In the genomic region with DNA sequence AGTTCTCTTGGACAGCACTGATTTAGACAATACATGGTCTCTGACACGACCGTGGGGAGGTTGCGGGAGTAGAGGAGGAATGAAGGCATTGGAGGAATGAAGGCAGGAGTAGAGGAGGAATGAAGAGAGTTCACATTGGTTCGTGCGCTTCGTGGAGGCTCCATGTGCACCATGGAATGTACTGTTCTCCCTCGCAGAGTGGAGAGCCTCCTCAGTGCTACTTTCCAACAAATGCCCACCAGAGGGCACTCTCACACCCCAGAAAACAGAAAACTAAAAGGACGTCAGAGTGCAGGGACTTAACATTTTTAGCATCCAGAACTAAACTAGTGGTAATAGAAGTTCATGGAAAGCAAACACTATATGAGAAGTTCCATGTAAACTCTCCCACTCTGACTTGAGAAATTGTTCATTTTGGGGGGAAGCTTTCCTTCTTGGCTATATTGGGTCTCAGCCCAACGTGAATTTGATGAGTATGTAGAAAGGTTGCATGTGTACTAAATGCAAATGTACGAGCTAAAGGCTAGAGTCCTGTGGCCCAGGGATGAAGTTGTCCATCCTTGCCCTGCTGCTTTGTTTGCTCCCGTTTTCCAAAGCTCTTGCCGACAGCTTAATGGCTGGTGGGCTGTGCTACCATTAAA, we compare ENCODE assay signal across 9 cellular contexts.
DNase-seq lines count a peak whose midpoint lies in the region; ATAC-seq, FAIRE-seq and TF ChIP-seq lines count a peak whose summit lies in the region.
"Had no signal": no experiment of that assay in that cellular context is flagged by ENCODE, and none has a peak within 500 bp of the region (broad histone marks: within the 10 kb centered on the region; RNA-seq: fewer than 3 reads in every experiment).

No MANE protein-coding gene starts in this region.

- in situ Hi-C loops in gastrocnemius medialis (cut with MboI; ENCODE audit: low sequenced_read_pairs in 4 of 4): loop anchor here in 1 of 4 donors (10.0 kb wide), 1 partner anchor 220 kb away; no protein-coding TSS in a partner anchor

- no peak overlapping the region for H3K4me3 ChIP-seq in AG09309 (ENCODE audit: control insufficient read depth, low read depth, low read length)
- H3K4me3 ChIP-seq in right atrium auricular region: no peak overlapping the region
- H3K4me3 ChIP-seq in gastrocnemius medialis: no peak overlapping the region

- H3K9me3 ChIP-seq in right atrium auricular region: no peaks in the 10 kb centered on the region
- no peaks in the 10 kb centered on the region for H3K9me3 ChIP-seq in gastrocnemius medialis

- CTCF ChIA-PET in activated naive CD4-positive, alpha-beta T cell treated with anti-CD3 and anti-CD28 coated beads, Interleukin-2, amount 10 ng/mL, durations not matched to agents 7 days and 5 days (lab: Charles Lee): interaction anchor here (0.5 to 2.1 kb wide), 8 partner anchors 11 to 225 kb away, joined by 3 to 9 read pairs (median 4); no protein-coding TSS in a partner anchor

- intact Hi-C loops in gastrocnemius medialis (cut with DNase I; ENCODE audit: low total_unique reads): loop anchor here (1.0 to 10.0 kb wide), 2 partner anchors 150 to 224 kb away; no protein-coding TSS in a partner anchor

- no peak for TF ChIP-seq POLR2A in GM12891 (IDR thresholded peaks at IDR 0.05; ENCODE audit: low read depth, low read length)
- TF ChIP-seq POLR2A in gastrocnemius medialis (IDR thresholded peaks at IDR 0.05): no peak

- no peak overlapping the region for H3K27ac Mint-ChIP-seq in activated naive CD4-positive, alpha-beta T cell treated with anti-CD3 and anti-CD28 coated beads, Interleukin-2, amount 10 ng/mL, durations not matched to agents 7 days and 5 days
- H3K27ac Mint-ChIP-seq in stimulated activated memory B cell treated with anti-CD40 and anti-IgM and Interleukin-4, amounts not matched to agents 10 μg/mL and 1 μg/mL and 100 μg/mL, for 72 hours: no peak overlapping the region
- H3K27ac Mint-ChIP-seq: IgD-negative memory B cell had no signal

- H3K4me1 Mint-ChIP-seq in activated naive CD4-positive, alpha-beta T cell treated with anti-CD3 and anti-CD28 coated beads, Interleukin-2, amount 10 ng/mL, durations not matched to agents 7 days and 5 days: no peaks in the 10 kb centered on the region
- H3K4me1 Mint-ChIP-seq in stimulated activated memory B cell treated with anti-CD40 and anti-IgM and Interleukin-4, amounts not matched to agents 10 μg/mL and 1 μg/mL and 100 μg/mL, for 72 hours: no peaks in the 10 kb centered on the region

- peak; percentile 18 for DNase-seq in AG09309 (ENCODE audit: low read depth)
- no peak for DNase-seq in GM12891 (ENCODE audit: insufficient read length, low spot score)
- peak; percentile 67 for DNase-seq in NCI-H460 (ENCODE audit: extremely low read depth, low read depth)
- peak; percentile 49 for DNase-seq in activated naive CD4-positive, alpha-beta T cell treated with anti-CD3 and anti-CD28 coated beads, Interleukin-2, amount 10 ng/mL, durations not matched to agents 7 days and 5 days
- DNase-seq in right atrium auricular region (ENCODE audit: low spot score): peak; percentile 62
- DNase-seq in gastrocnemius medialis: peak in 1 of 2 donors; percentile 16

- H3K36me3 Mint-ChIP-seq in activated naive CD4-positive, alpha-beta T cell treated with anti-CD3 and anti-CD28 coated beads, Interleukin-2, amount 10 ng/mL, durations not matched to agents 7 days and 5 days: no peaks in the 10 kb centered on the region
- no peaks in the 10 kb centered on the region for H3K36me3 Mint-ChIP-seq in stimulated activated memory B cell treated with anti-CD40 and anti-IgM and Interleukin-4, amounts not matched to agents 10 μg/mL and 1 μg/mL and 100 μg/mL, for 72 hours
- H3K36me3 Mint-ChIP-seq: IgD-negative memory B cell had no signal

- FAIRE-seq in GM12891 (lab: Jason Lieb, UNC): peak; percentile 52

- no peaks in the 10 kb centered on the region for H3K9me3 Mint-ChIP-seq in activated naive CD4-positive, alpha-beta T cell treated with anti-CD3 and anti-CD28 coated beads, Interleukin-2, amount 10 ng/mL, durations not matched to agents 7 days and 5 days
- H3K9me3 Mint-ChIP-seq in stimulated activated memory B cell treated with anti-CD40 and anti-IgM and Interleukin-4, amounts not matched to agents 10 μg/mL and 1 μg/mL and 100 μg/mL, for 72 hours: no peaks in the 10 kb centered on the region

- no peaks in the 10 kb centered on the region for H3K4me1 ChIP-seq in right atrium auricular region
- no peaks in the 10 kb centered on the region for H3K4me1 ChIP-seq in gastrocnemius medialis

- H3K27ac ChIP-seq in right atrium auricular region: no peak overlapping the region
- H3K27ac ChIP-seq in gastrocnemius medialis: no peak overlapping the region

- no peak overlapping the region for H3K4me3 Mint-ChIP-seq in activated naive CD4-positive, alpha-beta T cell treated with anti-CD3 and anti-CD28 coated beads, Interleukin-2, amount 10 ng/mL, durations not matched to agents 7 days and 5 days
- H3K4me3 Mint-ChIP-seq in stimulated activated memory B cell treated with anti-CD40 and anti-IgM and Interleukin-4, amounts not matched to agents 10 μg/mL and 1 μg/mL and 100 μg/mL, for 72 hours: no peak overlapping the region
- H3K4me3 Mint-ChIP-seq: IgD-negative memory B cell had no signal

- H3K27me3 Mint-ChIP-seq in activated naive CD4-positive, alpha-beta T cell treated with anti-CD3 and anti-CD28 coated beads, Interleukin-2, amount 10 ng/mL, durations not matched to agents 7 days and 5 days: no peaks in the 10 kb centered on the region
- no peaks in the 10 kb centered on the region for H3K27me3 Mint-ChIP-seq in stimulated activated memory B cell treated with anti-CD40 and anti-IgM and Interleukin-4, amounts not matched to agents 10 μg/mL and 1 μg/mL and 100 μg/mL, for 72 hours

- peak; percentile 63 for ATAC-seq in HG03097 (IDR thresholded peaks at IDR 0.05; ENCODE audit: low FRiP score, unreplicated experiment)
- ATAC-seq in gastrocnemius medialis: peak; percentile 72 to 80
- ATAC-seq in stimulated activated memory B cell treated with anti-CD40 and anti-IgM and Interleukin-4, amounts not matched to agents 10 μg/mL and 1 μg/mL and 100 μg/mL, for 72 hours: no peak

- H3K27me3 ChIP-seq in right atrium auricular region: no peaks in the 10 kb centered on the region
- peaks cover 0 to 13% (median 0%) of the 10 kb centered on the region in 3 donors for H3K27me3 ChIP-seq in gastrocnemius medialis

- TF ChIP-seq CTCF in AG09309 (IDR thresholded peaks at IDR 0.05; ENCODE audit: control insufficient read depth, insufficient read depth, low read depth, low read length, missing control alignments) (peak; percentile 82), right atrium auricular region (IDR thresholded peaks at IDR 0.05) (peak; percentile 71 to 76), gastrocnemius medialis (IDR thresholded peaks at IDR 0.05 in 4 of 5, conservative IDR thresholded peaks at IDR 0.05 in 1 of 5) (peak; percentile 39 to 73 (median 52))

- no peaks in the 10 kb centered on the region for H3K36me3 ChIP-seq in right atrium auricular region
- no peaks in the 10 kb centered on the region for H3K36me3 ChIP-seq in gastrocnemius medialis

TF ChIP-seq in GM12891, 5 proteins besides CTCF, POLR2A, EP300 and RAD21:
- TF ChIP-seq POU2F2 (IDR thresholded peaks at IDR 0.05; ENCODE audit: low read depth, low read length) (no peak), POLR2AphosphoS5 (IDR thresholded peaks at IDR 0.05; ENCODE audit: low read depth, low read length) (no peak)
